In the genomic region with DNA sequence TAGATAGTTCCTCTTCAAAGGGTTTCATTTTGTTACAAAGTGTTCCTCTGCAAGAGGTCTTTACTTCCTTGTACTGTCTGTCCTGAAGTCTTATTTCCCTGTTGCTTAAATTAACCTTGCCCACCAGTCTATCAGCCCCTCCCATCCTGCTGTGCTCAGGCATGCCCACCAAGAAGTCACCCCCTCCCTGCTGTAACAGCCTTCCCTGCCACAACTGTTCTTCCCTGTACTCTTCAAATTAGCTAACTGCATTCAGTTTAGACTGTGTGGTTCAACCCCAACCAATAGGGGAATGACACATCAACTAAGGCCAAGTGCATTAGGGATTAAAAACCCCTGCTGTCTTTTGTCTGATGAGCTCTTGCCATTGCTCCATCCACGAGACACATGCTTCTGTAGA, we compare ENCODE assay signal across 18 cellular contexts. TPM values are rescaled to one million over a fixed set of nuclear protein-coding genes. Genes with fewer than 3 reads are reported as not detected.
DNase-seq lines count a peak whose midpoint lies in the region; ATAC-seq, FAIRE-seq and TF ChIP-seq lines count a peak whose summit lies in the region.
"Had no signal": no experiment of that assay in that cellular context is flagged by ENCODE, and none has a peak within 500 bp of the region (broad histone marks: within the 10 kb centered on the region; RNA-seq: fewer than 3 reads in every experiment).

No MANE protein-coding gene starts in this region.

- peaks cover 0 to 11% of the 10 kb centered on the region in 2 donors for H3K27me3 Mint-ChIP-seq in stimulated activated naive B cell treated with anti-CD40 and anti-IgM and Interleukin-4, amounts not matched to agents 10 μg/mL and 1 μg/mL and 100 μg/mL, for 72 hours
- no peaks in the 10 kb centered on the region for H3K27me3 Mint-ChIP-seq in activated naive CD4-positive, alpha-beta T cell treated with anti-CD3 and anti-CD28 coated beads, Interleukin-2, amount 10 ng/mL, durations not matched to agents 7 days and 5 days
- H3K27me3 Mint-ChIP-seq in MCF 10A (ENCODE audit: insufficient read depth, unreplicated experiment) = no peaks in the 10 kb centered on the region

- DNase-seq in HTR-8/SVneo (ENCODE audit: insufficient read length, low spot score) = no peak
- peak; percentile 30 for DNase-seq in OCI-M1 (lab: John Stamatoyannopoulos, UW)
- DNase-seq in left ventricle myocardium inferior = no peak
- no peak for DNase-seq in stimulated activated naive B cell treated with anti-CD40 and anti-IgM and Interleukin-4, amounts not matched to agents 10 μg/mL and 1 μg/mL and 100 μg/mL, for 72 hours
- DNase-seq in activated naive CD4-positive, alpha-beta T cell treated with anti-CD3 and anti-CD28 coated beads, Interleukin-2, amount 10 ng/mL, durations not matched to agents 7 days and 5 days = no peak
- no peak for DNase-seq in occipital lobe (lab: John Stamatoyannopoulos, UW)
- no peak for DNase-seq in MCF 10A (ENCODE audit: unreplicated experiment)
- DNase-seq: BE2C; DMS 273 treated with DMSO at 0.1 percent for 48 hours; foreskin keratinocyte; mammary epithelial cell; NCI-H187 treated with DMSO at 0.1 percent for 48 hours; NCI-H510A; Peyer's patch; stimulated activated CD4-positive, alpha-beta T cell treated with anti-CD3 and anti-CD28 coated beads, Interleukin-4, amount 100 ng/mL, for 1 hour; stimulated activated CD8-positive, alpha-beta memory T cell treated with anti-CD3 and anti-CD28 coated beads, Interleukin-4, amount 100 ng/mL, for 48 hours had no signal

- H3K4me1 Mint-ChIP-seq in stimulated activated naive B cell treated with anti-CD40 and anti-IgM and Interleukin-4, amounts not matched to agents 10 μg/mL and 1 μg/mL and 100 μg/mL, for 72 hours = peaks cover 11 to 13% of the 10 kb centered on the region in 2 donors
- no peaks in the 10 kb centered on the region for H3K4me1 Mint-ChIP-seq in activated naive CD4-positive, alpha-beta T cell treated with anti-CD3 and anti-CD28 coated beads, Interleukin-2, amount 10 ng/mL, durations not matched to agents 7 days and 5 days
- no peaks in the 10 kb centered on the region for H3K4me1 Mint-ChIP-seq in MCF 10A (ENCODE audit: insufficient read depth, unreplicated experiment)

- H3K36me3 ChIP-seq in left ventricle myocardium inferior = no peaks in the 10 kb centered on the region
- H3K36me3 ChIP-seq: BE2C, neutrophil, Peyer's patch had no signal

- H3K9me3 ChIP-seq in left ventricle myocardium inferior (replicated peaks) = peaks cover 18% of the 10 kb centered on the region
- H3K9me3 ChIP-seq: BE2C had no signal

- H3K4me3 Mint-ChIP-seq in stimulated activated naive B cell treated with anti-CD40 and anti-IgM and Interleukin-4, amounts not matched to agents 10 μg/mL and 1 μg/mL and 100 μg/mL, for 72 hours = no peak overlapping the region
- H3K4me3 Mint-ChIP-seq in activated naive CD4-positive, alpha-beta T cell treated with anti-CD3 and anti-CD28 coated beads, Interleukin-2, amount 10 ng/mL, durations not matched to agents 7 days and 5 days = no peak overlapping the region
- no peak overlapping the region for H3K4me3 Mint-ChIP-seq in MCF 10A (ENCODE audit: unreplicated experiment)
- H3K4me3 Mint-ChIP-seq: WTC11 had no signal

- CTCF ChIA-PET in activated naive CD4-positive, alpha-beta T cell treated with anti-CD3 and anti-CD28 coated beads, Interleukin-2, amount 10 ng/mL, durations not matched to agents 7 days and 5 days (lab: Charles Lee) = no interaction called here
- CTCF ChIA-PET in MCF 10A (lab: Yijun Ruan, JAX) = no interaction called here

- H3K27ac Mint-ChIP-seq in stimulated activated naive B cell treated with anti-CD40 and anti-IgM and Interleukin-4, amounts not matched to agents 10 μg/mL and 1 μg/mL and 100 μg/mL, for 72 hours = no peak overlapping the region
- H3K27ac Mint-ChIP-seq in activated naive CD4-positive, alpha-beta T cell treated with anti-CD3 and anti-CD28 coated beads, Interleukin-2, amount 10 ng/mL, durations not matched to agents 7 days and 5 days = no peak overlapping the region
- no peak overlapping the region for H3K27ac Mint-ChIP-seq in MCF 10A (ENCODE audit: low read depth, unreplicated experiment)
- H3K27ac Mint-ChIP-seq: WTC11 had no signal

- H3K36me3 Mint-ChIP-seq in stimulated activated naive B cell treated with anti-CD40 and anti-IgM and Interleukin-4, amounts not matched to agents 10 μg/mL and 1 μg/mL and 100 μg/mL, for 72 hours = peaks cover 4 to 19% of the 10 kb centered on the region in 2 donors
- no peaks in the 10 kb centered on the region for H3K36me3 Mint-ChIP-seq in activated naive CD4-positive, alpha-beta T cell treated with anti-CD3 and anti-CD28 coated beads, Interleukin-2, amount 10 ng/mL, durations not matched to agents 7 days and 5 days
- H3K36me3 Mint-ChIP-seq in MCF 10A (ENCODE audit: insufficient read depth, unreplicated experiment) = no peaks in the 10 kb centered on the region

- H3K4me1 ChIP-seq in left ventricle myocardium inferior = no peaks in the 10 kb centered on the region
- H3K4me1 ChIP-seq: BE2C, foreskin keratinocyte, Peyer's patch had no signal

- BruUV-seq in MCF 10A (replicated peaks; lab: Mats Ljungman, UMichigan) = no TSS peak

- intact Hi-C loops in left ventricle myocardium inferior (cut with micrococcal nuclease) = no loop called here
- intact Hi-C loops in MCF 10A (cut with micrococcal nuclease) = no loop called here

- peak; percentile 55 to 61 for ATAC-seq in stimulated activated naive B cell treated with anti-CD40 and anti-IgM and Interleukin-4, amounts not matched to agents 10 μg/mL and 1 μg/mL and 100 μg/mL, for 72 hours (replicated peaks)
- ATAC-seq: foreskin keratinocyte, WTC11 had no signal

- TF ChIP-seq CTCF in left ventricle myocardium inferior (IDR thresholded peaks at IDR 0.05; ENCODE audit: borderline replicate concordance) (no peak), MCF 10A (IDR thresholded peaks at IDR 0.05; ENCODE audit: unreplicated experiment) (no peak)

- FAIRE-seq in HTR-8/SVneo (lab: Jason Lieb, UNC) = peak; percentile 54

- no peak overlapping the region for H3K4me3 ChIP-seq in left ventricle myocardium inferior
- H3K4me3 ChIP-seq: Peyer's patch had no signal

- H3K27ac ChIP-seq in left ventricle myocardium inferior (replicated peaks) = peak overlapping the region; percentile 37
- H3K27ac ChIP-seq: foreskin keratinocyte, neutrophil had no signal

- peaks cover 17 to 20% of the 10 kb centered on the region in 2 donors for H3K9me3 Mint-ChIP-seq in stimulated activated naive B cell treated with anti-CD40 and anti-IgM and Interleukin-4, amounts not matched to agents 10 μg/mL and 1 μg/mL and 100 μg/mL, for 72 hours
- peaks cover 22% of the 10 kb centered on the region for H3K9me3 Mint-ChIP-seq in activated naive CD4-positive, alpha-beta T cell treated with anti-CD3 and anti-CD28 coated beads, Interleukin-2, amount 10 ng/mL, durations not matched to agents 7 days and 5 days
- peaks cover 9% of the 10 kb centered on the region for H3K9me3 Mint-ChIP-seq in MCF 10A (ENCODE audit: unreplicated experiment)

- POLR2A ChIA-PET in MCF 10A (lab: Yijun Ruan, JAX) = no interaction called here

- H3K27me3 ChIP-seq in left ventricle myocardium inferior (ENCODE audit: low read depth) = no peaks in the 10 kb centered on the region
- H3K27me3 ChIP-seq: foreskin keratinocyte, neutrophil, Peyer's patch had no signal

RNA-seq across cellular contexts. Expression of a gene that starts 34.4 kb away (rescaled TPM):
- total RNA-seq in left ventricle myocardium inferior = 19.5 TPM
- total RNA-seq in occipital lobe = 86.4 TPM
- total RNA-seq in MCF 10A (2022) = 56.4 and 56.5 TPM in 2 replicates

RNA-seq across cellular contexts. Expression of a gene that starts 59.2 kb away (rescaled TPM):
- 6.9 TPM for total RNA-seq in left ventricle myocardium inferior
- total RNA-seq in occipital lobe = 26.5 TPM
- 3.2 and 3.3 TPM in 2 replicates for total RNA-seq in MCF 10A (2022)
